ENCODE assay signal across 8 cellular contexts in genomic region chr1:36387141-36387949, GRCh38. TPM values are rescaled to one million over a fixed set of nuclear protein-coding genes. Genes with fewer than 3 reads are reported as not detected.
A peak's percentile ranks its signal among the peaks of the same experiment; 100 is the strongest.
DNase-seq lines count a peak whose midpoint lies in the region; ATAC-seq, FAIRE-seq and TF ChIP-seq lines count a peak whose summit lies in the region.

No MANE protein-coding gene starts in this region.

- CTCF ChIA-PET in CD4-positive, alpha-beta T cell (lab: Charles Lee), result interaction anchor here (0.7 to 2.3 kb wide), 12 partner anchors 10 to 238 kb away, joined by 3 to 18 read pairs (median 6); partner anchors contain the start of genes LSM10 and TRAPPC3

- peaks cover 32% of the 10 kb centered on the region for H3K79me2 ChIP-seq in MM.1S (ENCODE audit: low read length)
- peaks cover 32% of the 10 kb centered on the region for H3K79me2 ChIP-seq in astrocyte (ENCODE audit: insufficient read depth, low read length)

- no peaks in the 10 kb centered on the region for H3K9me3 ChIP-seq in CD4-positive, alpha-beta T cell (ENCODE audit: control insufficient read depth, low read length)
- H3K9me3 ChIP-seq in MM.1S (replicated peaks; ENCODE audit: insufficient read depth, low read length) (no peaks in the 10 kb centered on the region), astrocyte (ENCODE audit: insufficient read depth, low read depth, low read length) (no peaks in the 10 kb centered on the region)

- intact Hi-C loops in CD4-positive, alpha-beta T cell (cut with DNase I, micrococcal nuclease), result loop anchor here (5.0 kb wide), 4 partner anchors 35 to 300 kb away; partner anchors contain the start of genes ADPRS (in 1 of the 2), THRAP3 (in 1 of the 2) and TRAPPC3 (in 1 of the 2)

- no peak for ATAC-seq in CD4-positive, alpha-beta T cell (ENCODE audit: poor library complexity)

- H3K36me3 ChIP-seq in MM.1S (replicated peaks; ENCODE audit: insufficient read depth, low read length) (no peaks in the 10 kb centered on the region), astrocyte (ENCODE audit: insufficient read depth, low read length) (peaks cover 8% of the 10 kb centered on the region)

- POLR2A ChIA-PET in CD4-positive, alpha-beta T cell (lab: Charles Lee), result interaction anchor here (0.8 to 5.1 kb wide), 11 partner anchors 8 to 238 kb away, joined by 3 to 58 read pairs (median 6); partner anchors contain the start of genes LSM10, MRPS15, OSCP1 and TRAPPC3

- H3K27me3 ChIP-seq in CD4-positive, alpha-beta T cell (ENCODE audit: control insufficient read depth, insufficient read depth, low read length), result no peaks in the 10 kb centered on the region
- H3K27me3 ChIP-seq in MM.1S (replicated peaks; ENCODE audit: insufficient read depth, low read length) (no peaks in the 10 kb centered on the region), astrocyte (ENCODE audit: insufficient read depth, low read length) (no peaks in the 10 kb centered on the region)

- no peaks in the 10 kb centered on the region for H3K9me2 ChIP-seq in MM.1S (replicated peaks; ENCODE audit: insufficient read depth, low read length)

- peak; percentile 45 for FAIRE-seq in astrocyte (lab: Jason Lieb, UNC)

- peak overlapping the region; percentile 20 for H3K4me3 Mint-ChIP-seq in CD4-positive, alpha-beta T cell
- peak overlapping the region; percentile 87 for H3K4me3 Mint-ChIP-seq in astrocyte (ENCODE audit: unreplicated experiment)

- H3K4me2 ChIP-seq in MM.1S (ENCODE audit: low read depth, low read length), result peak overlapping the region; percentile 99
- H3K4me2 ChIP-seq in astrocyte (ENCODE audit: low read length), result peak overlapping the region; percentile 99

- H3F3A ChIP-seq in MM.1S (ENCODE audit: insufficient read depth, low read length), result peaks cover 39% of the 10 kb centered on the region

- peaks cover 55% of the 10 kb centered on the region for H3K36me3 Mint-ChIP-seq in CD4-positive, alpha-beta T cell (ENCODE audit: low read depth)
- peaks cover 18% of the 10 kb centered on the region for H3K36me3 Mint-ChIP-seq in astrocyte (ENCODE audit: low read depth, unreplicated experiment)

- H3K27ac Mint-ChIP-seq in CD4-positive, alpha-beta T cell, result peak overlapping the region; percentile 98
- H3K27ac Mint-ChIP-seq in astrocyte (ENCODE audit: unreplicated experiment), result peak overlapping the region; percentile 100

- H4K20me1 ChIP-seq in MM.1S (ENCODE audit: insufficient read depth, low read length), result no peaks in the 10 kb centered on the region
- peaks cover 29% of the 10 kb centered on the region for H4K20me1 ChIP-seq in astrocyte (ENCODE audit: insufficient read depth, low read length)

- H3K9ac ChIP-seq in MM.1S (ENCODE audit: low read length), result peak overlapping the region; percentile 99
- peak overlapping the region; percentile 97 for H3K9ac ChIP-seq in astrocyte (ENCODE audit: low read length)

- H3K27ac ChIP-seq in CD4-positive, alpha-beta T cell (ENCODE audit: low read depth, low read length), result peak overlapping the region; percentile 91
- peak overlapping the region; percentile 99 for H3K27ac ChIP-seq in MM.1S (ENCODE audit: low read length)
- H3K27ac ChIP-seq in astrocyte (ENCODE audit: low read depth, low read length), result peak overlapping the region; percentile 100
- peak overlapping the region; percentile 96 for H3K27ac ChIP-seq in substantia nigra (ENCODE audit: low read depth, low read length, poor library complexity, severe bottlenecking)

- H3K27me3 Mint-ChIP-seq in CD4-positive, alpha-beta T cell, result no peaks in the 10 kb centered on the region
- H3K27me3 Mint-ChIP-seq in astrocyte (ENCODE audit: low read depth, unreplicated experiment), result no peaks in the 10 kb centered on the region

- H3K4me1 ChIP-seq in MM.1S (ENCODE audit: low read length) (peaks cover 33% of the 10 kb centered on the region), astrocyte (ENCODE audit: insufficient read depth, low read length) (peaks cover 28% of the 10 kb centered on the region)

- H2AFZ ChIP-seq in MM.1S (ENCODE audit: low read length) (peak overlapping the region; percentile 37), astrocyte (ENCODE audit: low read depth, low read length) (peak overlapping the region; percentile 62)

- peak overlapping the region; percentile 85 for H3K4me3 ChIP-seq in MM.1S (ENCODE audit: low read length)
- peak overlapping the region; percentile 77 for H3K4me3 ChIP-seq in astrocyte (ENCODE audit: insufficient read depth, low read depth, low read length)

- TF ChIP-seq CTCF in CD4-positive, alpha-beta T cell (IDR thresholded peaks at IDR 0.05), result no peak
- TF ChIP-seq CTCF in MM.1S (IDR thresholded peaks at IDR 0.05; ENCODE audit: low read length) (no peak), astrocyte (IDR thresholded peaks at IDR 0.05; ENCODE audit: insufficient read depth, low read depth, low read length) (no peak)

- DNase-seq in CD4-positive, alpha-beta T cell, result no peak
- DNase-seq in MM.1S, result peak; percentile 18
- peak; percentile 80 for DNase-seq in astrocyte (ENCODE audit: low read depth)
- peak; percentile 82 for DNase-seq in islet precursor cell
- peak in 8 of 49 donors; percentile 10 to 44 (median 18) for DNase-seq in substantia nigra (lab: John Stamatoyannopoulos, UW)
- DNase-seq in activated CD8-positive, alpha-beta memory T cell treated with anti-CD3 and anti-CD28 coated beads, Interleukin-2, amount 50 U/mL, for 48 hours, result no peak
- no peak for DNase-seq in NCI-H2171 treated with DMSO at 0.1 percent for 48 hours (lab: John Stamatoyannopoulos, UW)
- DNase-seq in NCI-H1048 (lab: John Stamatoyannopoulos, UW), result no peak

- no peaks in the 10 kb centered on the region for H3K9me3 Mint-ChIP-seq in CD4-positive, alpha-beta T cell
- H3K9me3 Mint-ChIP-seq in astrocyte (ENCODE audit: unreplicated experiment), result no peaks in the 10 kb centered on the region

- peaks cover 42% of the 10 kb centered on the region for H3K4me1 Mint-ChIP-seq in CD4-positive, alpha-beta T cell (ENCODE audit: low read depth)
- peaks cover 37% of the 10 kb centered on the region for H3K4me1 Mint-ChIP-seq in astrocyte (ENCODE audit: low read depth, unreplicated experiment)

RNA-seq across cellular contexts. Expression of gene STK40, which starts 1.6 kb away (rescaled TPM):
- total RNA-seq in CD4-positive, alpha-beta T cell, result 10 to 100 TPM; 17.8 to 20.7 TPM
- 69.6 and 71.1 TPM in 2 replicates for total RNA-seq in astrocyte

RNA-seq across cellular contexts. Expression of gene LSM10, which starts 10.4 kb away (rescaled TPM):
- total RNA-seq in CD4-positive, alpha-beta T cell, result 10 to 100 TPM; 25.6 to 26.0 TPM
- total RNA-seq in astrocyte, result 48.9 and 53.5 TPM in 2 replicates

Comparison
In these comparisons a context has a peak if more than half of its experiments do, and no peak if none do; other contexts are left out.
1. DNase-seq: peak in MM.1S (single experiment), astrocyte (single experiment) and islet precursor cell (single experiment); none in CD4-positive, alpha-beta T cell (0 of 10), activated CD8-positive, alpha-beta memory T cell treated with anti-CD3 and anti-CD28 coated beads, Interleukin-2, amount 50 U/mL, for 48 hours (single experiment), NCI-H2171 treated with DMSO at 0.1 percent for 48 hours (single experiment) and NCI-H1048 (single experiment).
2. Peak in every context shown above with its lines, with median percentiles within 50 percentile points of each other: H3K27ac ChIP-seq.